Comparison of ENCODE assay signal across 14 cellular contexts in genomic region chr12:105317942-105318614, GRCh38. TPM values are rescaled to one million over a fixed set of nuclear protein-coding genes. Genes with fewer than 3 reads are reported as not detected.
DNase-seq lines count a peak whose midpoint lies in the region; ATAC-seq and TF ChIP-seq lines count a peak whose summit lies in the region.
"Had no signal": no experiment of that assay in that cellular context is flagged by ENCODE, and none has a peak within 500 bp of the region (broad histone marks: within the 10 kb centered on the region; RNA-seq: fewer than 3 reads in every experiment).

No MANE protein-coding gene starts in this region.

- H3K4me3 ChIP-seq in colonic mucosa (no peak overlapping the region), mucosa of rectum (ENCODE audit: low read length in 2 of 2) (peak overlapping the region in 1 of 2 donors; percentile 6)
- H3K4me3 ChIP-seq: vagina had no signal

- ATAC-seq in GM21737 (IDR thresholded peaks at IDR 0.05; ENCODE audit: unreplicated experiment) (no peak), GM19023 (IDR thresholded peaks at IDR 0.05; ENCODE audit: unreplicated experiment) (no peak)
- ATAC-seq: naive thymus-derived CD4-positive, alpha-beta T cell had no signal

- H3K9me3 ChIP-seq in colonic mucosa (no peaks in the 10 kb centered on the region), mucosa of rectum (ENCODE audit: control insufficient read depth in 2 of 2, low read length in 2 of 2) (no peaks in the 10 kb centered on the region)
- H3K9me3 ChIP-seq: vagina had no signal

- no peaks in the 10 kb centered on the region for H3K36me3 ChIP-seq in colonic mucosa
- H3K36me3 ChIP-seq in mucosa of rectum (ENCODE audit: control insufficient read depth in 2 of 2, insufficient read depth in 2 of 2, low read length in 2 of 2) = no peaks in the 10 kb centered on the region
- H3K36me3 ChIP-seq: vagina had no signal

- H3K27me3 ChIP-seq in colonic mucosa = no peaks in the 10 kb centered on the region
- no peaks in the 10 kb centered on the region for H3K27me3 ChIP-seq in mucosa of rectum (ENCODE audit: control insufficient read depth in 2 of 2, insufficient read depth in 2 of 2, low read length in 2 of 2)
- H3K27me3 ChIP-seq: vagina had no signal

- H3K27ac ChIP-seq in colonic mucosa = peak overlapping the region; percentile 72
- peak overlapping the region; percentile 73 for H3K27ac ChIP-seq in mucosa of rectum (ENCODE audit: low read depth in 2 of 2, low read length in 2 of 2)
- H3K27ac ChIP-seq: vagina had no signal

- H3K9ac ChIP-seq in colonic mucosa (ENCODE audit: low read depth in 2 of 2, low read length in 2 of 2) = no peak overlapping the region
- no peak overlapping the region for H3K9ac ChIP-seq in mucosa of rectum (ENCODE audit: low read depth in 1 of 2, low read length in 2 of 2)

- DNase-seq in DMS53 treated with DMSO at 0.1 percent for 48 hours (lab: John Stamatoyannopoulos, UW; ENCODE audit: unreplicated experiment) (peak; percentile 30), NCI-H2081 treated with DMSO at 0.1 percent for 48 hours (lab: John Stamatoyannopoulos, UW) (peak; percentile 99), colonic mucosa (no peak), erythroblast (lab: John Stamatoyannopoulos, UW) (no peak), NCI-H2227 (lab: John Stamatoyannopoulos, UW; ENCODE audit: unreplicated experiment) (no peak)
- DNase-seq: activated naive CD8-positive, alpha-beta T cell treated with anti-CD3 and anti-CD28 coated beads, Interleukin-2, amount 10 ng/mL, durations not matched to agents 7 days and 5 days; CD4-positive, CD25-positive, alpha-beta regulatory T cell; naive thymus-derived CD4-positive, alpha-beta T cell; stimulated activated CD4-positive, alpha-beta T cell treated with anti-CD3 and anti-CD28 coated beads, Interleukin-12 subunit alpha, Interleukin-12 subunit beta, amount 100 ng/mL, for 4 hours; stimulated activated CD8-positive, alpha-beta memory T cell treated with anti-CD3 and anti-CD28 coated beads, Interleukin-4, amount 100 ng/mL, for 48 hours had no signal

- TF ChIP-seq CTCF in colonic mucosa (IDR thresholded peaks at IDR 0.05) = no peak

- H3K4me1 ChIP-seq in colonic mucosa (peaks cover 7% of the 10 kb centered on the region), mucosa of rectum (ENCODE audit: control insufficient read depth in 2 of 2, insufficient read depth in 2 of 2, low read length in 2 of 2) (peaks cover 6 to 40% of the 10 kb centered on the region in 2 donors)

- no peak for TF ChIP-seq POLR2A in erythroblast (IDR thresholded peaks at IDR 0.05; ENCODE audit: low read length)

- intact Hi-C loops in colonic mucosa (cut with DNase I) = no loop called here

RNA-seq across cellular contexts. Expression of gene C12orf75, which starts 12.4 kb away (rescaled TPM):
- 100 to 1,000 TPM in 1 of 2 donors, 10 to 100 TPM in 1; 77.9 to 109 TPM for total RNA-seq in colonic mucosa

Comparison
In these comparisons a context has a peak if more than half of its experiments do, and no peak if none do; other contexts are left out.
1. DNase-seq: peak in DMS53 treated with DMSO at 0.1 percent for 48 hours (single experiment) and NCI-H2081 treated with DMSO at 0.1 percent for 48 hours (single experiment); none in colonic mucosa (single experiment), erythroblast (0 of 2) and NCI-H2227 (single experiment).